In genomic region chr2:206958236-206958635, GRCh38 we compare ENCODE assay signal across 18 cellular contexts. TPM values are rescaled to one million over a fixed set of nuclear protein-coding genes. Genes with fewer than 3 reads are reported as not detected.
DNase-seq lines count a peak whose midpoint lies in the region; ATAC-seq and TF ChIP-seq lines count a peak whose summit lies in the region.
"Had no signal": no experiment of that assay in that cellular context is flagged by ENCODE, and none has a peak within 500 bp of the region (broad histone marks: within the 10 kb centered on the region; RNA-seq: fewer than 3 reads in every experiment).

No MANE protein-coding gene starts in this region.

- H3K4me3 ChIP-seq in AG10803 (ENCODE audit: low read length) (no peak overlapping the region), fibroblast of mammary gland (ENCODE audit: control insufficient read depth, low read depth, low read length) (no peak overlapping the region), gastroesophageal sphincter (no peak overlapping the region)

- no peaks in the 10 kb centered on the region for H3K36me3 ChIP-seq in gastroesophageal sphincter
- H3K36me3 ChIP-seq: BE2C had no signal

- ATAC-seq in gastroesophageal sphincter, result no peak
- ATAC-seq in HG03460 (IDR thresholded peaks at IDR 0.05; ENCODE audit: unreplicated experiment), result no peak

- TF ChIP-seq CTCF in AG10803 (conservative IDR thresholded peaks at IDR 0.05; ENCODE audit: low read length), result no peak
- TF ChIP-seq CTCF in fibroblast of mammary gland (conservative IDR thresholded peaks at IDR 0.05; ENCODE audit: control insufficient read depth, insufficient read depth, low read depth, low read length), result no peak
- no peak for TF ChIP-seq CTCF in gastroesophageal sphincter (IDR thresholded peaks at IDR 0.05)

- no peak overlapping the region for H3K27ac ChIP-seq in gastroesophageal sphincter
- H3K27ac ChIP-seq: C4-2B had no signal

- no peaks in the 10 kb centered on the region for H3K27me3 ChIP-seq in gastroesophageal sphincter
- H3K27me3 ChIP-seq: BE2C had no signal

- no peaks in the 10 kb centered on the region for H3K9me3 ChIP-seq in gastroesophageal sphincter

- peaks cover 0 to 21% (median 0%) of the 10 kb centered on the region in 3 donors for H3K4me1 ChIP-seq in gastroesophageal sphincter
- H3K4me1 ChIP-seq: BE2C had no signal

- WGBS in gastroesophageal sphincter (ENCODE audit: low coverage in 1 of 2), 2 donors, result 89% methylated on average over 3 of the region's 3 CpGs

- DNase-seq in AG10803 (ENCODE audit: low read depth) (peak; percentile 45), MV-4-11 (lab: John Stamatoyannopoulos, UW) (peak; percentile 52), NOMO-1 treated with DMSO at 0.1 percent for 48 hours (lab: John Stamatoyannopoulos, UW; ENCODE audit: unreplicated experiment) (peak; percentile 81), fibroblast of mammary gland (ENCODE audit: low read depth) (peak; percentile 29), NCI-H1930 (lab: John Stamatoyannopoulos, UW) (no peak), NCI-H187 treated with DMSO at 0.1 percent for 48 hours (lab: John Stamatoyannopoulos, UW) (no peak)
- DNase-seq: ACHN; BE2C; CD4-positive, alpha-beta memory T cell; DMS153; DMS79 treated with DMSO at 0.1 percent for 48 hours; EL; HCEC 1CT; HFFc6 had no signal

- no peak for TF ChIP-seq POLR2A in gastroesophageal sphincter (IDR thresholded peaks at IDR 0.05)

- TF ChIP-seq EP300 in gastroesophageal sphincter (IDR thresholded peaks at IDR 0.05), result no peak

RNA-seq across cellular contexts. Expression of gene CPO, which starts 18.9 kb away (rescaled TPM):
- total RNA-seq in gastroesophageal sphincter, result 1 to 10 TPM in 3 of 4 donors, under 1 TPM in 1; 0.27 to 2.0 (median 1.9) TPM
- total RNA-seq: A172; CD4-positive, alpha-beta memory T cell; HFFc6 had no signal

Comparison
In these comparisons a context has a peak if more than half of its experiments do, and no peak if none do; other contexts are left out.
1. DNase-seq: peak in AG10803 (single experiment), MV-4-11 (single experiment), NOMO-1 treated with DMSO at 0.1 percent for 48 hours (single experiment) and fibroblast of mammary gland (single experiment); none in NCI-H1930 (0 of 2) and NCI-H187 treated with DMSO at 0.1 percent for 48 hours (single experiment).